ENCODE assay signal across 2 cellular contexts in the genomic region with DNA sequence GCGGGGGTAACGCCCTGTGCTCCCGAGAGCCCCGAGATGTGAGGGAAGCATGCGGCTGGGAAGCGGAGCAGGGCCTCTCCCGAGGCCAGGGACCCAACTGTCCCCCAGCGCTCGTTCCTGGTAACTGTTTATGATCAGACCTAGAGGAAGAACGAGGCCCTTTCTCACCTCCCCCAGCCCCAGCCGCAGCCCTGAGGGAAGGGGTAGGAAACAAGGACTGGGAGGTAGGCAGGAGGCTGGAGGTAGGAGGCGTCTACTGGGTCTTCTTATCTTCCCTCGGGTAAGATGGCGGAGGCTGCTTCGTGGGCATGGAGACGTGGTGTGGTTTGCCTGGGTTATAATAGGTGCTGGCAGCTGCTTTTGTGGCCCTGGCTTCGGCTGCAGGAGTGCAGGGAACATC.
TF ChIP-seq lines count a peak whose summit lies in the region.

No MANE protein-coding gene starts in this region.

TF ChIP-seq in K562, 482 proteins besides CTCF, POLR2A, EP300 and RAD21:
- TF ChIP-seq, protein P1, sequence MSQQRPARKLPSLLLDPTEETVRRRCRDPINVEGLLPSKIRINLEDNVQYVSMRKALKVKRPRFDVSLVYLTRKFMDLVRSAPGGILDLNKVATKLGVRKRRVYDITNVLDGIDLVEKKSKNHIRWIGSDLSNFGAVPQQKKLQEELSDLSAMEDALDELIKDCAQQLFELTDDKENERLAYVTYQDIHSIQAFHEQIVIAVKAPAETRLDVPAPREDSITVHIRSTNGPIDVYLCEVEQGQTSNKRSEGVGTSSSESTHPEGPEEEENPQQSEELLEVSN (IDR thresholded peaks at IDR 0.05; ENCODE audit: borderline replicate concordance in 1 of 2, extremely low read depth in 1 of 2, insufficient read depth in 1 of 2, insufficient read length in 1 of 2, low read depth in 1 of 2, low read length in 1 of 2, poor library complexity in 1 of 2, severe bottlenecking in 1 of 2) = no peak
- no peak for TF ChIP-seq ZNF239 (CRISPR knock-in tag; IDR thresholded peaks at IDR 0.05)

TF ChIP-seq in SK-N-SH treated with all-trans-retinoic acid at 6 μM for 48 hours, 23 proteins besides CTCF, POLR2A, EP300 and RAD21:
- TF ChIP-seq CSDC2 (CRISPR knock-in tag; IDR thresholded peaks at IDR 0.05) = no peak
- no peak for TF ChIP-seq ARNTL (CRISPR knock-in tag; IDR thresholded peaks at IDR 0.05; ENCODE audit: borderline replicate concordance, low read depth)
- no peak for TF ChIP-seq ZC3H10 (CRISPR knock-in tag; IDR thresholded peaks at IDR 0.05)
- TF ChIP-seq BACH2 (CRISPR knock-in tag; IDR thresholded peaks at IDR 0.05; ENCODE audit: borderline replicate concordance) = no peak
- no peak for TF ChIP-seq TCF4 (CRISPR knock-in tag; IDR thresholded peaks at IDR 0.05; ENCODE audit: borderline replicate concordance)
- no peak for TF ChIP-seq GLIS3 (CRISPR knock-in tag; IDR thresholded peaks at IDR 0.05)
- no peak for TF ChIP-seq ZFP30 (CRISPR knock-in tag; IDR thresholded peaks at IDR 0.05)
- no peak for TF ChIP-seq TOX (CRISPR knock-in tag; IDR thresholded peaks at IDR 0.05; ENCODE audit: borderline replicate concordance)
- TF ChIP-seq, protein P2, sequence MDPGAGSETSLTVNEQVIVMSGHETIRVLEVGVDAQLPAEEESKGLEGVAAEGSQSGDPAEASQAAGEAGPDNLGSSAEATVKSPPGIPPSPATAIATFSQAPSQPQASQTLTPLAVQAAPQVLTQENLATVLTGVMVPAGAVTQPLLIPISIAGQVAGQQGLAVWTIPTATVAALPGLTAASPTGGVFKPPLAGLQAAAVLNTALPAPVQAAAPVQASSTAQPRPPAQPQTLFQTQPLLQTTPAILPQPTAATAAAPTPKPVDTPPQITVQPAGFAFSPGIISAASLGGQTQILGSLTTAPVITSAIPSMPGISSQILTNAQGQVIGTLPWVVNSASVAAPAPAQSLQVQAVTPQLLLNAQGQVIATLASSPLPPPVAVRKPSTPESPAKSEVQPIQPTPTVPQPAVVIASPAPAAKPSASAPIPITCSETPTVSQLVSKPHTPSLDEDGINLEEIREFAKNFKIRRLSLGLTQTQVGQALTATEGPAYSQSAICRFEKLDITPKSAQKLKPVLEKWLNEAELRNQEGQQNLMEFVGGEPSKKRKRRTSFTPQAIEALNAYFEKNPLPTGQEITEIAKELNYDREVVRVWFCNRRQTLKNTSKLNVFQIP (CRISPR knock-in tag; IDR thresholded peaks at IDR 0.05; ENCODE audit: borderline replicate concordance, low read depth) = no peak
- TF ChIP-seq ESRRG (CRISPR knock-in tag; IDR thresholded peaks at IDR 0.05) = no peak
- no peak for TF ChIP-seq SNAI2 (CRISPR knock-in tag; IDR thresholded peaks at IDR 0.05)
- no peak for TF ChIP-seq ZNF70 (CRISPR knock-in tag; IDR thresholded peaks at IDR 0.05)
- TF ChIP-seq, protein P3, sequence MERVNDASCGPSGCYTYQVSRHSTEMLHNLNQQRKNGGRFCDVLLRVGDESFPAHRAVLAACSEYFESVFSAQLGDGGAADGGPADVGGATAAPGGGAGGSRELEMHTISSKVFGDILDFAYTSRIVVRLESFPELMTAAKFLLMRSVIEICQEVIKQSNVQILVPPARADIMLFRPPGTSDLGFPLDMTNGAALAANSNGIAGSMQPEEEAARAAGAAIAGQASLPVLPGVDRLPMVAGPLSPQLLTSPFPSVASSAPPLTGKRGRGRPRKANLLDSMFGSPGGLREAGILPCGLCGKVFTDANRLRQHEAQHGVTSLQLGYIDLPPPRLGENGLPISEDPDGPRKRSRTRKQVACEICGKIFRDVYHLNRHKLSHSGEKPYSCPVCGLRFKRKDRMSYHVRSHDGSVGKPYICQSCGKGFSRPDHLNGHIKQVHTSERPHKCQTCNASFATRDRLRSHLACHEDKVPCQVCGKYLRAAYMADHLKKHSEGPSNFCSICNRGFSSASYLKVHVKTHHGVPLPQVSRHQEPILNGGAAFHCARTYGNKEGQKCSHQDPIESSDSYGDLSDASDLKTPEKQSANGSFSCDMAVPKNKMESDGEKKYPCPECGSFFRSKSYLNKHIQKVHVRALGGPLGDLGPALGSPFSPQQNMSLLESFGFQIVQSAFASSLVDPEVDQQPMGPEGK (CRISPR knock-in tag; IDR thresholded peaks at IDR 0.05; ENCODE audit: borderline replicate concordance) = no peak
- no peak for TF ChIP-seq ZNF565 (CRISPR knock-in tag; conservative IDR thresholded peaks at IDR 0.05; ENCODE audit: low read depth)
- TF ChIP-seq OSR1 (CRISPR knock-in tag; IDR thresholded peaks at IDR 0.05) = no peak
- no peak for TF ChIP-seq ZNF8 (CRISPR knock-in tag; IDR thresholded peaks at IDR 0.05)
- TF ChIP-seq, protein P4, sequence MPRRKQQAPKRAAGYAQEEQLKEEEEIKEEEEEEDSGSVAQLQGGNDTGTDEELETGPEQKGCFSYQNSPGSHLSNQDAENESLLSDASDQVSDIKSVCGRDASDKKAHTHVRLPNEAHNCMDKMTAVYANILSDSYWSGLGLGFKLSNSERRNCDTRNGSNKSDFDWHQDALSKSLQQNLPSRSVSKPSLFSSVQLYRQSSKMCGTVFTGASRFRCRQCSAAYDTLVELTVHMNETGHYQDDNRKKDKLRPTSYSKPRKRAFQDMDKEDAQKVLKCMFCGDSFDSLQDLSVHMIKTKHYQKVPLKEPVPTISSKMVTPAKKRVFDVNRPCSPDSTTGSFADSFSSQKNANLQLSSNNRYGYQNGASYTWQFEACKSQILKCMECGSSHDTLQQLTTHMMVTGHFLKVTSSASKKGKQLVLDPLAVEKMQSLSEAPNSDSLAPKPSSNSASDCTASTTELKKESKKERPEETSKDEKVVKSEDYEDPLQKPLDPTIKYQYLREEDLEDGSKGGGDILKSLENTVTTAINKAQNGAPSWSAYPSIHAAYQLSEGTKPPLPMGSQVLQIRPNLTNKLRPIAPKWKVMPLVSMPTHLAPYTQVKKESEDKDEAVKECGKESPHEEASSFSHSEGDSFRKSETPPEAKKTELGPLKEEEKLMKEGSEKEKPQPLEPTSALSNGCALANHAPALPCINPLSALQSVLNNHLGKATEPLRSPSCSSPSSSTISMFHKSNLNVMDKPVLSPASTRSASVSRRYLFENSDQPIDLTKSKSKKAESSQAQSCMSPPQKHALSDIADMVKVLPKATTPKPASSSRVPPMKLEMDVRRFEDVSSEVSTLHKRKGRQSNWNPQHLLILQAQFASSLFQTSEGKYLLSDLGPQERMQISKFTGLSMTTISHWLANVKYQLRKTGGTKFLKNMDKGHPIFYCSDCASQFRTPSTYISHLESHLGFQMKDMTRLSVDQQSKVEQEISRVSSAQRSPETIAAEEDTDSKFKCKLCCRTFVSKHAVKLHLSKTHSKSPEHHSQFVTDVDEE (CRISPR knock-in tag; IDR thresholded peaks at IDR 0.05) = no peak
- TF ChIP-seq, protein P5, sequence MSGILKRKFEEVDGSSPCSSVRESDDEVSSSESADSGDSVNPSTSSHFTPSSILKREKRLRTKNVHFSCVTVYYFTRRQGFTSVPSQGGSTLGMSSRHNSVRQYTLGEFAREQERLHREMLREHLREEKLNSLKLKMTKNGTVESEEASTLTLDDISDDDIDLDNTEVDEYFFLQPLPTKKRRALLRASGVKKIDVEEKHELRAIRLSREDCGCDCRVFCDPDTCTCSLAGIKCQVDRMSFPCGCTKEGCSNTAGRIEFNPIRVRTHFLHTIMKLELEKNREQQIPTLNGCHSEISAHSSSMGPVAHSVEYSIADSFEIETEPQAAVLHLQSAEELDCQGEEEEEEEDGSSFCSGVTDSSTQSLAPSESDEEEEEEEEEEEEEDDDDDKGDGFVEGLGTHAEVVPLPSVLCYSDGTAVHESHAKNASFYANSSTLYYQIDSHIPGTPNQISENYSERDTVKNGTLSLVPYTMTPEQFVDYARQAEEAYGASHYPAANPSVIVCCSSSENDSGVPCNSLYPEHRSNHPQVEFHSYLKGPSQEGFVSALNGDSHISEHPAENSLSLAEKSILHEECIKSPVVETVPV (CRISPR knock-in tag; IDR thresholded peaks at IDR 0.05) = no peak
- no peak for TF ChIP-seq RARB (CRISPR knock-in tag; IDR thresholded peaks at IDR 0.05)
